In genomic region chr20:35404614-35405259, GRCh38 we compare ENCODE assay signal across 11 cellular contexts. TPM values are rescaled to one million over a fixed set of nuclear protein-coding genes. Genes with fewer than 3 reads are reported as not detected.
DNase-seq lines count a peak whose midpoint lies in the region; ATAC-seq and TF ChIP-seq lines count a peak whose summit lies in the region.
"Had no signal": no experiment of that assay in that cellular context is flagged by ENCODE, and none has a peak within 500 bp of the region (broad histone marks: within the 10 kb centered on the region; RNA-seq: fewer than 3 reads in every experiment).

No MANE protein-coding gene starts in this region.

- intact Hi-C loops in left lung (cut with DNase I) = no loop called here

- no peaks in the 10 kb centered on the region for H3K27me3 Mint-ChIP-seq in activated T-helper 17 cell treated with anti-CD3 and anti-CD28 coated beads, Interleukin-2, amount 50 U/mL, for 72 hours
- H3K27me3 Mint-ChIP-seq: type B pancreatic cell had no signal

- peaks cover 6% of the 10 kb centered on the region for H3K9me3 ChIP-seq in Karpas-422 (ENCODE audit: low read length)
- peaks cover 0 to 4% of the 10 kb centered on the region in 2 donors for H3K9me3 ChIP-seq in left lung

- no peak overlapping the region for H2AFZ ChIP-seq in Karpas-422 (ENCODE audit: low read length)

- no peak overlapping the region for H3K27ac ChIP-seq in Karpas-422 (ENCODE audit: low read length)
- no peak overlapping the region for H3K27ac ChIP-seq in left lung
- H3K27ac ChIP-seq: BLaER1 treated with 17β-estradiol and CSF1 and Interleukin-3, amounts not matched to agents 10 nM and 100 nM had no signal

- peak; percentile 56 for DNase-seq in GM10248 (ENCODE audit: extremely low spot score)
- DNase-seq in GM19240 (ENCODE audit: insufficient read length, low spot score) = peak; percentile 13
- DNase-seq in Karpas-422 = peak; percentile 56
- no peak for DNase-seq in NCI-H1092 treated with DMSO at 0.1 percent for 48 hours (lab: John Stamatoyannopoulos, UW)
- DNase-seq in islet precursor cell = no peak
- DNase-seq in stimulated activated CD4-positive, alpha-beta T cell treated with anti-CD3 and anti-CD28 coated beads, Interleukin-2, amount 100 ng/mL, for 24 hours = no peak
- DNase-seq in left lung = no peak

- H3K4me3 ChIP-seq in Karpas-422 (ENCODE audit: low read length) (no peak overlapping the region), left lung (no peak overlapping the region)
- H3K4me3 ChIP-seq: BLaER1 treated with 17β-estradiol and CSF1 and Interleukin-3, amounts not matched to agents 10 nM and 100 nM had no signal

- H3K9ac ChIP-seq in Karpas-422 (ENCODE audit: low read length) = no peak overlapping the region
- H3K9ac ChIP-seq: BLaER1 treated with 17β-estradiol and CSF1 and Interleukin-3, amounts not matched to agents 10 nM and 100 nM had no signal

- peak overlapping the region; percentile 10 for H3K4me3 Mint-ChIP-seq in activated T-helper 17 cell treated with anti-CD3 and anti-CD28 coated beads, Interleukin-2, amount 50 U/mL, for 72 hours
- H3K4me3 Mint-ChIP-seq: type B pancreatic cell had no signal

- CTCF ChIA-PET in GM10248 (lab: Yijun Ruan, JAX) = no interaction called here

- TF ChIP-seq CTCF in GM10248 (IDR thresholded peaks at IDR 0.05; ENCODE audit: control extremely low read depth, extremely low read depth, low read depth, missing control alignments) = no peak
- no peak for TF ChIP-seq CTCF in left lung (IDR thresholded peaks at IDR 0.05)

- peaks cover 3% of the 10 kb centered on the region for H3K9me3 Mint-ChIP-seq in activated T-helper 17 cell treated with anti-CD3 and anti-CD28 coated beads, Interleukin-2, amount 50 U/mL, for 72 hours

- H3K36me3 Mint-ChIP-seq in activated T-helper 17 cell treated with anti-CD3 and anti-CD28 coated beads, Interleukin-2, amount 50 U/mL, for 72 hours (ENCODE audit: low read depth) = peaks cover 58% of the 10 kb centered on the region

- H3K27me3 ChIP-seq in Karpas-422 (ENCODE audit: low read length) = no peaks in the 10 kb centered on the region
- no peaks in the 10 kb centered on the region for H3K27me3 ChIP-seq in left lung
- H3K27me3 ChIP-seq: BLaER1 treated with 17β-estradiol and CSF1 and Interleukin-3, amounts not matched to agents 10 nM and 100 nM had no signal

- H3K9me2 ChIP-seq in Karpas-422 (replicated peaks; ENCODE audit: insufficient read depth, low read length) = no peaks in the 10 kb centered on the region

- H3K4me2 ChIP-seq in Karpas-422 (ENCODE audit: low read depth, low read length, poor library complexity, severe bottlenecking) = no peak overlapping the region

- H3K27ac Mint-ChIP-seq in activated T-helper 17 cell treated with anti-CD3 and anti-CD28 coated beads, Interleukin-2, amount 50 U/mL, for 72 hours = no peak overlapping the region
- H3K27ac Mint-ChIP-seq: type B pancreatic cell had no signal

- H4K20me1 ChIP-seq in Karpas-422 (ENCODE audit: insufficient read depth, low read depth, low read length) = no peaks in the 10 kb centered on the region

- POLR2A ChIA-PET in GM10248 (lab: Yijun Ruan, JAX) = interaction anchor here (0.6 kb wide), 2 partner anchors 34 to 92 kb away, joined by 3 read pairs; no protein-coding TSS in a partner anchor

- peak; percentile 65 for ATAC-seq in activated T-helper 17 cell treated with anti-CD3 and anti-CD28 coated beads, Interleukin-2, amount 50 U/mL, for 72 hours (replicated peaks)
- ATAC-seq in left lung = no peak

- peaks cover 4% of the 10 kb centered on the region for H3K4me1 Mint-ChIP-seq in activated T-helper 17 cell treated with anti-CD3 and anti-CD28 coated beads, Interleukin-2, amount 50 U/mL, for 72 hours

- H3K4me1 ChIP-seq in Karpas-422 (ENCODE audit: low read length) (peaks cover 7% of the 10 kb centered on the region), left lung (no peaks in the 10 kb centered on the region)

- H3K36me3 ChIP-seq in Karpas-422 (ENCODE audit: insufficient read depth, low read length) (peaks cover 49% of the 10 kb centered on the region), left lung (peaks cover 0 to 43% of the 10 kb centered on the region in 2 donors)

- peaks cover 83% of the 10 kb centered on the region for H3K79me2 ChIP-seq in Karpas-422 (ENCODE audit: low read length)

RNA-seq across cellular contexts. Expression of gene UQCC1, which starts 7.0 kb away (rescaled TPM):
- total RNA-seq in Karpas-422 (2014; rRNA removed; shearing (Covaris generic); ENCODE audit: low replicate concordance) = 49.5 and 55.1 TPM in 2 replicates
- total RNA-seq in activated T-helper 17 cell treated with anti-CD3 and anti-CD28 coated beads, Interleukin-2, amount 50 U/mL, for 72 hours = 10 to 100 TPM; 76.3 to 79.3 TPM
- total RNA-seq in left lung = 10 to 100 TPM; 51.0 to 51.5 TPM

RNA-seq across cellular contexts. Expression of gene GDF5, which starts 33.3 kb away (rescaled TPM):
- total RNA-seq in Karpas-422 (2014; rRNA removed; shearing (Covaris generic); ENCODE audit: low replicate concordance) = not detected in 2 replicates
- total RNA-seq in activated T-helper 17 cell treated with anti-CD3 and anti-CD28 coated beads, Interleukin-2, amount 50 U/mL, for 72 hours = not detected
- under 1 TPM; 0.52 to 0.99 TPM for total RNA-seq in left lung
- total RNA-seq: SK-MEL-5 had no signal

RNA-seq across cellular contexts. Expression of gene CEP250, which starts 50.7 kb away (rescaled TPM):
- total RNA-seq in Karpas-422 (2014; rRNA removed; shearing (Covaris generic); ENCODE audit: low replicate concordance) = 10.2 and 42.8 TPM in 2 replicates
- total RNA-seq in activated T-helper 17 cell treated with anti-CD3 and anti-CD28 coated beads, Interleukin-2, amount 50 U/mL, for 72 hours = 10 to 100 TPM; 77.8 to 88.3 TPM
- total RNA-seq in left lung = 10 to 100 TPM; 23.4 to 27.2 TPM

Comparison
In these comparisons a context has a peak if more than half of its experiments do, and no peak if none do; other contexts are left out.
1. DNase-seq: peak in GM10248 (single experiment), GM19240 (single experiment) and Karpas-422 (single experiment); none in NCI-H1092 treated with DMSO at 0.1 percent for 48 hours (single experiment), islet precursor cell (single experiment), stimulated activated CD4-positive, alpha-beta T cell treated with anti-CD3 and anti-CD28 coated beads, Interleukin-2, amount 100 ng/mL, for 24 hours (0 of 2) and left lung (0 of 2).